ENCODE assay signal across 12 cellular contexts in the genomic region with DNA sequence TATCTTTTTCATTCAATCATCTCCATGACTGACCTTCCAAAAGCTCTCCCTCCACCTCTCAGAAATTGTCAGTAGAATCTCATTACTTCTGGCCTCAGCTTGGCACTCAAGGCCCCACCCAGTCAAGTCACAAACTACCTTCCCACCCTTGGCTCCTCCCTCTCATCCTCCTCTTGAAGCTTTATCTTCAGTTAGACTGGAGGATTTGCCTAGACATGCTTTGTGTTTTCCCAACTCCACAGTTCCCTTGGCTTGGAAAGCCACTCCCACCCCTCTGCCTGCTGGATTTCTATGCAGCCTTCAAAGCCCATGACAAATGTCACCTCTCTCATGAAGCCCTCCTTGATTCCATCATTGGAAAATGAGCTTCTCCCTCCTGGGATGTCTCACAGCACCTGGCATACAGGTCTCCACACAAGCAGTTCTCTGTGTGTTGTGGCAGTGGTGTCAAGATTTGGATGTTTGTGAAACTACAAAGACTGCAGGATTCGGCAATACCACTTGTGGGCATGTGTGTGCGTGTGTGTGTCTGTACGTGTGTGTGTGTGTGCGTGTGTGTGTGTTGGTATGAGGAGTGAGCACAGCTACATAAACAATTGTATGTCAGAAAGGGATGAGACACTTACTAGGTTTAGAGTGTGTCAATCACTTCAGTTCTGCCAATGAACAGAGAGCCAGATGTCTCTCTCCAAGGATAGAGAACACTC. TPM values are rescaled to one million over a fixed set of nuclear protein-coding genes. Genes with fewer than 3 reads are reported as not detected.
A peak's percentile ranks its signal among the peaks of the same experiment; 100 is the strongest.
DNase-seq lines count a peak whose midpoint lies in the region; ATAC-seq, FAIRE-seq and TF ChIP-seq lines count a peak whose summit lies in the region.
"Had no signal": no experiment of that assay in that cellular context is flagged by ENCODE, and none has a peak within 500 bp of the region (broad histone marks: within the 10 kb centered on the region; RNA-seq: fewer than 3 reads in every experiment).

No MANE protein-coding gene starts in this region.

- DNase-seq in NCI-H510A treated with DMSO at 0.1 percent for 48 hours (lab: John Stamatoyannopoulos, UW) (peak; percentile 48), NCI-H510A (lab: John Stamatoyannopoulos, UW) (no peak), NCI-H345 treated with DMSO at 0.1 percent for 48 hours (lab: John Stamatoyannopoulos, UW; ENCODE audit: unreplicated experiment) (peak; percentile 65), epithelial cell of esophagus (ENCODE audit: low read depth) (peak; percentile 99), skeletal muscle cell (ENCODE audit: low read depth) (peak; percentile 42), small intestine (no peak), NCI-H1105 (lab: John Stamatoyannopoulos, UW) (no peak)
- DNase-seq: PC-9, T1000, tibial artery had no signal

- 79 to 91% (median 83%) methylated on average over 4 of the region's 4 CpGs for WGBS in small intestine, 3 donors

- no peak for FAIRE-seq in small intestine (lab: Jason Lieb, UNC)
- FAIRE-seq: HTR-8/SVneo had no signal

- H3K4me3 ChIP-seq in epithelial cell of esophagus (ENCODE audit: low read length) (no peak overlapping the region), skeletal muscle cell (ENCODE audit: low read depth, low read length) (no peak overlapping the region), small intestine (ENCODE audit: low read depth in 1 of 2, low read length in 2 of 2) (no peak overlapping the region)
- H3K4me3 ChIP-seq: PC-9, tibial artery had no signal

- H3K27ac ChIP-seq in small intestine (ENCODE audit: low read depth in 1 of 2, low read length in 1 of 2): no peak overlapping the region
- H3K27ac ChIP-seq: PC-9, tibial artery had no signal

- ATAC-seq in GM18519 (IDR thresholded peaks at IDR 0.05; ENCODE audit: low FRiP score, unreplicated experiment): no peak

- no peaks in the 10 kb centered on the region for H3K4me1 ChIP-seq in small intestine (ENCODE audit: control insufficient read depth in 2 of 2, insufficient read depth in 1 of 2, low read depth in 1 of 2, low read length in 1 of 2)

- H3K9me3 ChIP-seq in small intestine (ENCODE audit: control insufficient read depth, low read depth): no peaks in the 10 kb centered on the region
- H3K9me3 ChIP-seq: tibial artery had no signal

- no peaks in the 10 kb centered on the region for H3K27me3 ChIP-seq in small intestine (ENCODE audit: control insufficient read depth in 2 of 2, insufficient read depth in 2 of 2, low read length in 2 of 2)

- no peak for TF ChIP-seq CTCF in epithelial cell of esophagus (IDR thresholded peaks at IDR 0.05; ENCODE audit: insufficient read depth, low read depth, low read length, missing control alignments)

- no peaks in the 10 kb centered on the region for H3K36me3 ChIP-seq in small intestine (ENCODE audit: control insufficient read depth in 2 of 2, insufficient read depth in 2 of 2, low read length in 2 of 2)
- H3K36me3 ChIP-seq: tibial artery had no signal

RNA-seq across cellular contexts. Expression of a gene that starts 45.3 kb away (rescaled TPM):
- 1 to 10 TPM; 7.8 to 9.5 (median 9.0) TPM for polyA plus RNA-seq in small intestine

RNA-seq across cellular contexts. Expression of a gene that starts 54.8 kb away (rescaled TPM):
- 10 to 100 TPM; 15.7 to 40.3 (median 19.5) TPM for polyA plus RNA-seq in small intestine

Comparison
In these comparisons a context has a peak if more than half of its experiments do, and no peak if none do; other contexts are left out.
1. DNase-seq: peak in NCI-H510A treated with DMSO at 0.1 percent for 48 hours (single experiment), NCI-H345 treated with DMSO at 0.1 percent for 48 hours (single experiment), epithelial cell of esophagus (single experiment) and skeletal muscle cell (single experiment); none in NCI-H510A (single experiment), small intestine (single experiment) and NCI-H1105 (single experiment).